Comparison of ENCODE assay signal across 1 cellular context in the genomic region with DNA sequence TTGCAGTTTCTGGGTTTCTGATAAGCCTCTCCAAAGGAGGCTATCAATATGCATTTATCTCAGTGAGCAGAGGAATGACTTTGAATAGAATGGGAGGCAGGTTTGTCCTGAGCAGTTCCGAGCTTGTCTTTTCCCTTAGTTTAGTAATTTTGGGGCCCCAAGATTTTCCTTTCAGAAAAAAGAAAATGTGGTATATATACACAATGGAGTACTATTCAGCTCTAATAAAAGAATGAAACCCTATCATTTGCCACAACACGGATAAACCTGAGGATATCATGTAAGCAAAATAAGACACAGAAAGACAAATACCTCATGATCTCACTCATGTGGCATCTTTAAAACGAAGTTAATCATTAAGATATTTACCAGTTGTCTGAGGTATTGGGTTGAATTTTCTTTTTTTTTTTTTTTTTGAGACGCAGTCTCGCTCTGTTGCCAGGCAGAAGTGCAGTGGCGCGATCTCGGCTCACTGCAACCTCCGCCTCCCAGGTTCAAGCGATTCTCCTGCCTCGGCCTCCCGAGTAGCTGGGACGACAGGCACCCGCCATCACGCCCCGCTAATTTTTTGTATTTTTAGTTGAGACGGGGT.
TF ChIP-seq lines count a peak whose summit lies in the region.

No MANE protein-coding gene starts in this region.

TF ChIP-seq in HepG2, 621 proteins besides CTCF, POLR2A, EP300 and RAD21:
- TF ChIP-seq ZNF768 (CRISPR knock-in tag; IDR thresholded peaks at IDR 0.05) (no peak), RFX5 (IDR thresholded peaks at IDR 0.05; ENCODE audit: low read depth, low read length) (peak; percentile 94), TBX3 (IDR thresholded peaks at IDR 0.05; ENCODE audit: borderline replicate concordance) (peak; percentile 76; the same call in 1 of the 2 replicates)
